In the genomic region with DNA sequence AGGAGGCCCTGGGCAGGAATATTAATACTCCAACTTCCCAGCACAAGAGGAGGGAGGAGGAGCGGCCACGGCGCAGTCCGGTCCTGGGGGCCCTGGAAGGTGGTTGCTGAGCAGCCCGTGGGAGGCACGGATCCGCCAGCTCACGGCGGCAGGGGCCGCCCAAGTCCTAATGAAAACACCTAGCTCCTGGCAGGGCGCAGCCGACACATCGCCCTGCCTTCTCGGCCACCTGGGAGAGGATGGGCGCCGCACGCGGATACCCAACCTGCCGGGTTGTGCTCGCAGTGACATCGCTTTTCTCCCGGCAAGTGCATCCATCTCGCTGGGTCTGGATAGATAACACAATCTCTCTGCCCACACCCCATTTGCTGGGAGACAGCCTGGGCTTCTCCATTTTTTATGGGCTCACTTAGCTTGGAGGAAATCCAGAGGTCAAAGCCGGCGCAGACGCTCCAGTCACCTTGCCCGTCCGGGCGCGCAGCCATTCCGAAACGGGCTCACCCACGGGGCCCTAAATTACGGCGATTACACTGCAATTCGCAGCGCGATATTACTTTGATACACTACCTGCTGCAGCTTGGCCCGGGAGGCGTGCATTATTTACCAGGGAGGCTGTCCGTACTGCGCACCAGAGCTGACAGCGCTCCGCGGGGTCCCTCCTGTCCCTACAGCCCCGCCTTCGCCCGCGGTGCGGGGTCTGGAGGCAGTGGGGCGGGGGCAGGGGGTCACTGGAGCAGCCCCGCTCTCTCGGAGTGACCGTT, we compare ENCODE assay signal across 8 cellular contexts. TPM values are rescaled to one million over a fixed set of nuclear protein-coding genes. Genes with fewer than 3 reads are reported as not detected.
DNase-seq lines count a peak whose midpoint lies in the region; TF ChIP-seq lines count a peak whose summit lies in the region.

No MANE protein-coding gene starts in this region.

- no peak overlapping the region for H3K9ac ChIP-seq in colonic mucosa (ENCODE audit: low read depth in 2 of 2, low read length in 2 of 2)

- H3K4me3 ChIP-seq in osteoblast (ENCODE audit: insufficient read depth, low read length) (no peak overlapping the region), colonic mucosa (no peak overlapping the region)

- H3K4me2 ChIP-seq in osteoblast (ENCODE audit: insufficient read depth, low read length), result peak overlapping the region; percentile 32

- H3K4me1 ChIP-seq in osteoblast (ENCODE audit: insufficient read depth, low read length) (peaks cover 8% of the 10 kb centered on the region), colonic mucosa (no peaks in the 10 kb centered on the region)

- peaks cover 8% of the 10 kb centered on the region for H3K27me3 Mint-ChIP-seq in endothelial cell (ENCODE audit: unreplicated experiment)

- no peak for TF ChIP-seq CTCF in endothelial cell (IDR thresholded peaks at IDR 0.05; ENCODE audit: unreplicated experiment)
- no peak for TF ChIP-seq CTCF in osteoblast (IDR thresholded peaks at IDR 0.05; ENCODE audit: extremely low read depth, low read depth, low read length)
- no peak for TF ChIP-seq CTCF in colonic mucosa (IDR thresholded peaks at IDR 0.05)

- no peaks in the 10 kb centered on the region for H3K79me2 ChIP-seq in osteoblast (ENCODE audit: insufficient read depth, low read length)

- no peaks in the 10 kb centered on the region for H3K9me3 Mint-ChIP-seq in endothelial cell (ENCODE audit: unreplicated experiment)

- no peak overlapping the region for H2AFZ ChIP-seq in osteoblast (ENCODE audit: low read length)

- intact Hi-C loops in colonic mucosa (cut with DNase I), result no loop called here

- H4K20me1 ChIP-seq in osteoblast (ENCODE audit: insufficient read depth, low read length), result no peaks in the 10 kb centered on the region

- DNase-seq in NCI-H82 (lab: John Stamatoyannopoulos, UW) (peak; percentile 36), NCI-H82 treated with DMSO at 0.1 percent for 48 hours (lab: John Stamatoyannopoulos, UW; ENCODE audit: unreplicated experiment) (no peak), NCI-H2171 (lab: John Stamatoyannopoulos, UW) (peak; percentile 54), endothelial cell (ENCODE audit: low spot score) (no peak), osteoblast (ENCODE audit: insufficient read length, low spot score, missing footprints) (peak; percentile 80), colonic mucosa (no peak), epidermal melanocyte (ENCODE audit: insufficient read length, low spot score) (no peak), T-helper 9 cell (no peak)

- H3K36me3 Mint-ChIP-seq in endothelial cell (ENCODE audit: low read depth, unreplicated experiment), result peaks cover 5% of the 10 kb centered on the region

- H3K4me1 Mint-ChIP-seq in endothelial cell (ENCODE audit: unreplicated experiment), result peaks cover 18% of the 10 kb centered on the region

- no peak overlapping the region for H3K27ac ChIP-seq in osteoblast (ENCODE audit: low read depth, low read length)
- H3K27ac ChIP-seq in colonic mucosa, result no peak overlapping the region

- H3K9me3 ChIP-seq in osteoblast (ENCODE audit: low read depth, low read length) (no peaks in the 10 kb centered on the region), colonic mucosa (no peaks in the 10 kb centered on the region)

- H3K27ac Mint-ChIP-seq in endothelial cell (ENCODE audit: unreplicated experiment), result no peak overlapping the region

- H3K27me3 ChIP-seq in osteoblast (ENCODE audit: insufficient read depth, low read length) (peaks cover 65% of the 10 kb centered on the region), colonic mucosa (peaks cover 28% of the 10 kb centered on the region)

- H3K36me3 ChIP-seq in osteoblast (ENCODE audit: insufficient read depth, low read length) (no peaks in the 10 kb centered on the region), colonic mucosa (no peaks in the 10 kb centered on the region)

- peak overlapping the region; percentile 21 for H3K4me3 Mint-ChIP-seq in endothelial cell (ENCODE audit: unreplicated experiment)

RNA-seq across cellular contexts. Expression of a gene that starts 36.2 kb away (rescaled TPM):
- total RNA-seq in endothelial cell (ENCODE audit: unreplicated experiment) (38.0 TPM), osteoblast (8.8 and 14.8 TPM in 2 replicates), colonic mucosa (10 to 100 TPM; 11.8 to 31.8 TPM)

Comparison
In these comparisons a context has a peak if more than half of its experiments do, and no peak if none do; other contexts are left out.
1. DNase-seq: peak in NCI-H82 (single experiment), NCI-H2171 (single experiment) and osteoblast (single experiment); none in NCI-H82 treated with DMSO at 0.1 percent for 48 hours (single experiment), endothelial cell (single experiment), colonic mucosa (single experiment), epidermal melanocyte (single experiment) and T-helper 9 cell (single experiment).